ENCODE assay signal across 16 cellular contexts in the genomic region with DNA sequence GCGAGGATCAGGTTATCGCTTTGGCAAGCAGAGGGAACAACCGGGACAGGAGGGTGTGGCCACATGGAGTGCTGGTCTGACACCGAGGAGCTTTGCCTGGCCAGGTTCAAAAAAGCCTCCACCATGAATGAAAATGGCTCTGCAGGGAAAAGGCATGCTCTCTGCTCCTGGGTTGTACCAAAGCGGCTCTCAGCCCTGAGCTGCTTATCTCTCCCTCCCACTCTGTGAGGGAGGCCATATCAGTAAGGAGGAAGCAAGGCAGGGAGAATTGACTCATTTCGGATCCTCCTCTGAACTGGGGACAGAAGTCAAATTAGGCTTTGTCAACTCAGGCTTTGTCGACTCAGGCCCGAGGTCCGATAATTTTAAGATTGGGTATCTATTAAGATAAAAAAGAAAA.
DNase-seq lines count a peak whose midpoint lies in the region; ATAC-seq and TF ChIP-seq lines count a peak whose summit lies in the region.
"Had no signal": no experiment of that assay in that cellular context is flagged by ENCODE, and none has a peak within 500 bp of the region (broad histone marks: within the 10 kb centered on the region; RNA-seq: fewer than 3 reads in every experiment).

No MANE protein-coding gene starts in this region.

- H3K4me2 ChIP-seq in OCI-LY7 (ENCODE audit: low read length), result peak overlapping the region; percentile 50

- H3K27me3 ChIP-seq in left lung, result no peaks in the 10 kb centered on the region
- H3K27me3 ChIP-seq: esophagus muscularis mucosa had no signal

- POLR2A ChIA-PET in OCI-LY7 (lab: Charles Lee), result interaction anchor here (0.6 to 4.3 kb wide), 26 partner anchors 9 to 120 kb away, joined by 3 to 58 read pairs (median 5); a partner anchor contains a TSS

- BruUV-seq in OCI-LY7 (replicated peaks; lab: Mats Ljungman, UMichigan), result no TSS peak

- peak overlapping the region; percentile 70 for H3K27ac ChIP-seq in OCI-LY7 (ENCODE audit: low read depth, low read length, poor library complexity, severe bottlenecking)
- H3K27ac ChIP-seq in left lung, result peak overlapping the region in 1 of 2 donors; percentile 39
- H3K27ac ChIP-seq: C4-2B, esophagus muscularis mucosa, psoas muscle had no signal

- DNase-seq in CD1c-positive myeloid dendritic cell (ENCODE audit: extremely low spot score), result peak; percentile 86
- DNase-seq in OCI-LY7 (ENCODE audit: low spot score), result no peak
- no peak for DNase-seq in left lung
- DNase-seq in DMS 273 (lab: John Stamatoyannopoulos, UW; ENCODE audit: unreplicated experiment), result no peak
- no peak for DNase-seq in NCI-H774 (lab: John Stamatoyannopoulos, UW)
- DNase-seq in SIG-M5 treated with dmso at 0.1 percent for 504 hours (lab: John Stamatoyannopoulos, UW; ENCODE audit: unreplicated experiment), result no peak
- no peak for DNase-seq in cerebellar cortex (ENCODE audit: low spot score)
- DNase-seq: aorta, dermis blood vessel endothelial cell, heart right ventricle, NCI-H1694, NCI-H526 treated with DMSO at 0.1 percent for 48 hours, psoas muscle had no signal

- CTCF ChIA-PET in OCI-LY7 (lab: Charles Lee; ENCODE audit: unreplicated experiment), result interaction anchor here (0.5 to 3.4 kb wide), 21 partner anchors 8 to 506 kb away, joined by 3 to 32 read pairs (median 9); a partner anchor contains a TSS

- peaks cover 12% of the 10 kb centered on the region; the same call in 1 of the 2 replicates for H3K79me2 ChIP-seq in OCI-LY7 (ENCODE audit: insufficient read depth, low read depth, low read length)

- peaks cover 65% of the 10 kb centered on the region for H3K4me1 ChIP-seq in OCI-LY7 (ENCODE audit: insufficient read depth, low read length, poor library complexity, severe bottlenecking)
- peaks cover 0 to 40% of the 10 kb centered on the region in 2 donors for H3K4me1 ChIP-seq in left lung
- H3K4me1 ChIP-seq: esophagus muscularis mucosa, psoas muscle had no signal

- intact Hi-C loops in OCI-LY7 (cut with micrococcal nuclease; ENCODE audit: unreplicated experiment), result loop anchor here (10.0 kb wide), 2 partner anchors 309 to 509 kb away; a partner anchor contains a TSS
- intact Hi-C loops in left lung (cut with DNase I), result loop anchor here in 1 of 2 donors (10.0 kb wide), 1 partner anchor 101 kb away; a partner anchor contains a TSS

- no peak for TF ChIP-seq CTCF in OCI-LY7 (conservative IDR thresholded peaks at IDR 0.05; ENCODE audit: low read length)
- no peak for TF ChIP-seq CTCF in left lung (IDR thresholded peaks at IDR 0.05)

- H3K9me2 ChIP-seq in OCI-LY7 (ENCODE audit: insufficient read depth, low read length), result no peaks in the 10 kb centered on the region

- H3K9me3 ChIP-seq in OCI-LY7 (ENCODE audit: low read length) (no peaks in the 10 kb centered on the region), left lung (no peaks in the 10 kb centered on the region)
- H3K9me3 ChIP-seq: esophagus muscularis mucosa, heart right ventricle, psoas muscle had no signal

- no peaks in the 10 kb centered on the region for H4K20me1 ChIP-seq in OCI-LY7 (ENCODE audit: insufficient read depth, low read length)

- H3K36me3 ChIP-seq in OCI-LY7 (ENCODE audit: insufficient read depth, low read length) (no peaks in the 10 kb centered on the region), left lung (no peaks in the 10 kb centered on the region)
- H3K36me3 ChIP-seq: esophagus muscularis mucosa, heart right ventricle had no signal

- ATAC-seq in GM18867 (IDR thresholded peaks at IDR 0.05; ENCODE audit: unreplicated experiment) (peak; percentile 44), left lung (peak; percentile 52)

- H3K4me3 ChIP-seq in OCI-LY7 (ENCODE audit: low read depth, low read length, poor library complexity, severe bottlenecking) (no peak overlapping the region), left lung (no peak overlapping the region)
- H3K4me3 ChIP-seq: esophagus muscularis mucosa, heart right ventricle, psoas muscle had no signal

- H2AFZ ChIP-seq in OCI-LY7 (ENCODE audit: low read length), result no peak overlapping the region
